1 cellular context compared by ENCODE assay signal in the genomic region with DNA sequence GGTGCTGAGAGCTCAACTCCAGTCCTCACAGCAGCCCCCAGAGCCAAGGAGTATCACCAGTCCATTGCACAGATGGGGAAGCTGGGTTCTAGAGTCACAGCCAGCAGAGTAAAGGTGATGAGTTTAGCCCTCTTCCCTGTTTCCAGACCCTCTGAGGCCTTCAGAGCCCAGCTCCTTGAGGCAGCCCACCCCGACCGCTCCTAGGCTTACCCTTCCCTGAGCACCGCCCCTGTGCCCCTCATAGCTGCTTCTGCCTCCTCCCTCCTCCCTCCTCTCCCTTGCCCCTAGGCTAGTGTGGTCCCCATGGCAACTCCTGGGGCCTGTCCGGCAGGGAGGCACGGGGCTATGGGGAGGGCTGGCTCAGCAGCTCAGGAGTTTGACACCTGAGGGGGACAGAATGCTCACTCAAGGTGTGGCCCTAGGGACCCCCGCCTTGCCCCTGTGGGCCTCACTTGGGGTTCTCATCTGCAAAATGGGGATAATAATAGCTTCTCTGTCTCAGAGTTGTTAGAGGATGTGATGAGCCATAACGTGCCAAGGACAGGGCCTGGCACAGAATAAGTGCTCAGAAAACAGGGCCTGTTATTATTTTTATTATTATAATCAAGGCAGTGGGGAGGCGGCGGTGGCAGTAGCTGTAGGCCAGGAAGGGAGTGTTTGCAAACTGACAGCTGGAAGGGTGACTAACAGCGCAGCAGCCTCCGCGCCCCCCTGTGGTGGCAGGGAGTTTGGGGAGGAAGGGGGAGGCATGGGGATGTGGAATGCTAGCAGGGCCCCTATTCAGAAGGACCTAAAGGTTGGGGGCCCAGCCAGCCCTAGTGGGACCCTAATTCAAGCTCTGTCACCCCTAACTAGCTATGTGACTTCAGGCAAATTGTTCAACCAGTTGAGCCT.
TF ChIP-seq lines count a peak whose summit lies in the region.

No MANE protein-coding gene starts in this region.

TF ChIP-seq in K562, 482 proteins besides CTCF, POLR2A, EP300 and RAD21:
- TF ChIP-seq, protein P1, sequence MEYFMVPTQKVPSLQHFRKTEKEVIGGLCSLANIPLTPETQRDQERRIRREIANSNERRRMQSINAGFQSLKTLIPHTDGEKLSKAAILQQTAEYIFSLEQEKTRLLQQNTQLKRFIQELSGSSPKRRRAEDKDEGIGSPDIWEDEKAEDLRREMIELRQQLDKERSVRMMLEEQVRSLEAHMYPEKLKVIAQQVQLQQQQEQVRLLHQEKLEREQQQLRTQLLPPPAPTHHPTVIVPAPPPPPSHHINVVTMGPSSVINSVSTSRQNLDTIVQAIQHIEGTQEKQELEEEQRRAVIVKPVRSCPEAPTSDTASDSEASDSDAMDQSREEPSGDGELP (CRISPR knock-in tag; IDR thresholded peaks at IDR 0.05; ENCODE audit: borderline replicate concordance) = 0 out of 2 replicates have a peak, but pooled peaks have one; percentile 17
- no peak for TF ChIP-seq HMGN3 (IDR thresholded peaks at IDR 0.05; ENCODE audit: borderline replicate concordance, extremely low read depth, insufficient read length, low read depth, low read length)
- TF ChIP-seq, protein P2, sequence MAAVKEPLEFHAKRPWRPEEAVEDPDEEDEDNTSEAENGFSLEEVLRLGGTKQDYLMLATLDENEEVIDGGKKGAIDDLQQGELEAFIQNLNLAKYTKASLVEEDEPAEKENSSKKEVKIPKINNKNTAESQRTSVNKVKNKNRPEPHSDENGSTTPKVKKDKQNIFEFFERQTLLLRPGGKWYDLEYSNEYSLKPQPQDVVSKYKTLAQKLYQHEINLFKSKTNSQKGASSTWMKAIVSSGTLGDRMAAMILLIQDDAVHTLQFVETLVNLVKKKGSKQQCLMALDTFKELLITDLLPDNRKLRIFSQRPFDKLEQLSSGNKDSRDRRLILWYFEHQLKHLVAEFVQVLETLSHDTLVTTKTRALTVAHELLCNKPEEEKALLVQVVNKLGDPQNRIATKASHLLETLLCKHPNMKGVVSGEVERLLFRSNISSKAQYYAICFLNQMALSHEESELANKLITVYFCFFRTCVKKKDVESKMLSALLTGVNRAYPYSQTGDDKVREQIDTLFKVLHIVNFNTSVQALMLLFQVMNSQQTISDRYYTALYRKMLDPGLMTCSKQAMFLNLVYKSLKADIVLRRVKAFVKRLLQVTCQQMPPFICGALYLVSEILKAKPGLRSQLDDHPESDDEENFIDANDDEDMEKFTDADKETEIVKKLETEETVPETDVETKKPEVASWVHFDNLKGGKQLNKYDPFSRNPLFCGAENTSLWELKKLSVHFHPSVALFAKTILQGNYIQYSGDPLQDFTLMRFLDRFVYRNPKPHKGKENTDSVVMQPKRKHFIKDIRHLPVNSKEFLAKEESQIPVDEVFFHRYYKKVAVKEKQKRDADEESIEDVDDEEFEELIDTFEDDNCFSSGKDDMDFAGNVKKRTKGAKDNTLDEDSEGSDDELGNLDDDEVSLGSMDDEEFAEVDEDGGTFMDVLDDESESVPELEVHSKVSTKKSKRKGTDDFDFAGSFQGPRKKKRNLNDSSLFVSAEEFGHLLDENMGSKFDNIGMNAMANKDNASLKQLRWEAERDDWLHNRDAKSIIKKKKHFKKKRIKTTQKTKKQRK (IDR thresholded peaks at IDR 0.05; ENCODE audit: borderline replicate concordance, low read depth, low read length) = no peak
- TF ChIP-seq SRSF3 (IDR thresholded peaks at IDR 0.05; ENCODE audit: insufficient read depth, low read length) = no peak
- TF ChIP-seq, protein P3, sequence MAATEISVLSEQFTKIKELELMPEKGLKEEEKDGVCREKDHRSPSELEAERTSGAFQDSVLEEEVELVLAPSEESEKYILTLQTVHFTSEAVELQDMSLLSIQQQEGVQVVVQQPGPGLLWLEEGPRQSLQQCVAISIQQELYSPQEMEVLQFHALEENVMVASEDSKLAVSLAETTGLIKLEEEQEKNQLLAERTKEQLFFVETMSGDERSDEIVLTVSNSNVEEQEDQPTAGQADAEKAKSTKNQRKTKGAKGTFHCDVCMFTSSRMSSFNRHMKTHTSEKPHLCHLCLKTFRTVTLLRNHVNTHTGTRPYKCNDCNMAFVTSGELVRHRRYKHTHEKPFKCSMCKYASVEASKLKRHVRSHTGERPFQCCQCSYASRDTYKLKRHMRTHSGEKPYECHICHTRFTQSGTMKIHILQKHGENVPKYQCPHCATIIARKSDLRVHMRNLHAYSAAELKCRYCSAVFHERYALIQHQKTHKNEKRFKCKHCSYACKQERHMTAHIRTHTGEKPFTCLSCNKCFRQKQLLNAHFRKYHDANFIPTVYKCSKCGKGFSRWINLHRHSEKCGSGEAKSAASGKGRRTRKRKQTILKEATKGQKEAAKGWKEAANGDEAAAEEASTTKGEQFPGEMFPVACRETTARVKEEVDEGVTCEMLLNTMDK (IDR thresholded peaks at IDR 0.05; ENCODE audit: borderline replicate concordance, insufficient read depth, low read depth, low read length, poor library complexity, severe bottlenecking) = peak; percentile 18
- TF ChIP-seq ZNF76 (CRISPR knock-in tag; IDR thresholded peaks at IDR 0.05; ENCODE audit: borderline replicate concordance) = no peak
- no peak for TF ChIP-seq ZNF561 (CRISPR knock-in tag; conservative IDR thresholded peaks at IDR 0.05)
- TF ChIP-seq ESRRB (CRISPR knock-in tag; IDR thresholded peaks at IDR 0.05; ENCODE audit: borderline replicate concordance) = no peak
- no peak for TF ChIP-seq ZNF239 (CRISPR knock-in tag; IDR thresholded peaks at IDR 0.05)
- no peak for TF ChIP-seq JUND (IDR thresholded peaks at IDR 0.05; ENCODE audit: borderline replicate concordance, low read depth, low read length)
- TF ChIP-seq JUND (tag; IDR thresholded peaks at IDR 0.05; ENCODE audit: borderline replicate concordance, low read depth, low read length) = no peak
- TF ChIP-seq, protein P4, sequence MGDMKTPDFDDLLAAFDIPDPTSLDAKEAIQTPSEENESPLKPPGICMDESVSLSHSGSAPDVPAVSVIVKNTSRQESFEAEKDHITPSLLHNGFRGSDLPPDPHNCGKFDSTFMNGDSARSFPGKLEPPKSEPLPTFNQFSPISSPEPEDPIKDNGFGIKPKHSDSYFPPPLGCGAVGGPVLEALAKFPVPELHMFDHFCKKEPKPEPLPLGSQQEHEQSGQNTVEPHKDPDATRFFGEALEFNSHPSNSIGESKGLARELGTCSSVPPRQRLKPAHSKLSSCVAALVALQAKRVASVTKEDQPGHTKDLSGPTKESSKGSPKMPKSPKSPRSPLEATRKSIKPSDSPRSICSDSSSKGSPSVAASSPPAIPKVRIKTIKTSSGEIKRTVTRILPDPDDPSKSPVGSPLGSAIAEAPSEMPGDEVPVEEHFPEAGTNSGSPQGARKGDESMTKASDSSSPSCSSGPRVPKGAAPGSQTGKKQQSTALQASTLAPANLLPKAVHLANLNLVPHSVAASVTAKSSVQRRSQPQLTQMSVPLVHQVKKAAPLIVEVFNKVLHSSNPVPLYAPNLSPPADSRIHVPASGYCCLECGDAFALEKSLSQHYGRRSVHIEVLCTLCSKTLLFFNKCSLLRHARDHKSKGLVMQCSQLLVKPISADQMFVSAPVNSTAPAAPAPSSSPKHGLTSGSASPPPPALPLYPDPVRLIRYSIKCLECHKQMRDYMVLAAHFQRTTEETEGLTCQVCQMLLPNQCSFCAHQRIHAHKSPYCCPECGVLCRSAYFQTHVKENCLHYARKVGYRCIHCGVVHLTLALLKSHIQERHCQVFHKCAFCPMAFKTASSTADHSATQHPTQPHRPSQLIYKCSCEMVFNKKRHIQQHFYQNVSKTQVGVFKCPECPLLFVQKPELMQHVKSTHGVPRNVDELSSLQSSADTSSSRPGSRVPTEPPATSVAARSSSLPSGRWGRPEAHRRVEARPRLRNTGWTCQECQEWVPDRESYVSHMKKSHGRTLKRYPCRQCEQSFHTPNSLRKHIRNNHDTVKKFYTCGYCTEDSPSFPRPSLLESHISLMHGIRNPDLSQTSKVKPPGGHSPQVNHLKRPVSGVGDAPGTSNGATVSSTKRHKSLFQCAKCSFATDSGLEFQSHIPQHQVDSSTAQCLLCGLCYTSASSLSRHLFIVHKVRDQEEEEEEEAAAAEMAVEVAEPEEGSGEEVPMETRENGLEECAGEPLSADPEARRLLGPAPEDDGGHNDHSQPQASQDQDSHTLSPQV (IDR thresholded peaks at IDR 0.05) = no peak
- TF ChIP-seq POU5F1 (IDR thresholded peaks at IDR 0.05; ENCODE audit: borderline replicate concordance, low read depth, low read length, partially characterized antibody) = no peak
- no peak for TF ChIP-seq PHB (CRISPR knock-in tag; IDR thresholded peaks at IDR 0.05)
- TF ChIP-seq RFX1 (IDR thresholded peaks at IDR 0.05) = peak; percentile 32; the same call in 1 of the 2 replicates
- no peak for TF ChIP-seq MTF1 (CRISPR knock-in tag; IDR thresholded peaks at IDR 0.05; ENCODE audit: borderline replicate concordance)
- TF ChIP-seq NUFIP1 (IDR thresholded peaks at IDR 0.05; ENCODE audit: partially characterized antibody) = no peak
- TF ChIP-seq, protein P5, sequence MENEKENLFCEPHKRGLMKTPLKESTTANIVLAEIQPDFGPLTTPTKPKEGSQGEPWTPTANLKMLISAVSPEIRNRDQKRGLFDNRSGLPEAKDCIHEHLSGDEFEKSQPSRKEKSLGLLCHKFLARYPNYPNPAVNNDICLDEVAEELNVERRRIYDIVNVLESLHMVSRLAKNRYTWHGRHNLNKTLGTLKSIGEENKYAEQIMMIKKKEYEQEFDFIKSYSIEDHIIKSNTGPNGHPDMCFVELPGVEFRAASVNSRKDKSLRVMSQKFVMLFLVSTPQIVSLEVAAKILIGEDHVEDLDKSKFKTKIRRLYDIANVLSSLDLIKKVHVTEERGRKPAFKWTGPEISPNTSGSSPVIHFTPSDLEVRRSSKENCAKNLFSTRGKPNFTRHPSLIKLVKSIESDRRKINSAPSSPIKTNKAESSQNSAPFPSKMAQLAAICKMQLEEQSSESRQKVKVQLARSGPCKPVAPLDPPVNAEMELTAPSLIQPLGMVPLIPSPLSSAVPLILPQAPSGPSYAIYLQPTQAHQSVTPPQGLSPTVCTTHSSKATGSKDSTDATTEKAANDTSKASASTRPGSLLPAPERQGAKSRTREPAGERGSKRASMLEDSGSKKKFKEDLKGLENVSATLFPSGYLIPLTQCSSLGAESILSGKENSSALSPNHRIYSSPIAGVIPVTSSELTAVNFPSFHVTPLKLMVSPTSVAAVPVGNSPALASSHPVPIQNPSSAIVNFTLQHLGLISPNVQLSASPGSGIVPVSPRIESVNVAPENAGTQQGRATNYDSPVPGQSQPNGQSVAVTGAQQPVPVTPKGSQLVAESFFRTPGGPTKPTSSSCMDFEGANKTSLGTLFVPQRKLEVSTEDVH (IDR thresholded peaks at IDR 0.05; ENCODE audit: low read depth, partially characterized antibody) = no peak
- TF ChIP-seq, protein P6, sequence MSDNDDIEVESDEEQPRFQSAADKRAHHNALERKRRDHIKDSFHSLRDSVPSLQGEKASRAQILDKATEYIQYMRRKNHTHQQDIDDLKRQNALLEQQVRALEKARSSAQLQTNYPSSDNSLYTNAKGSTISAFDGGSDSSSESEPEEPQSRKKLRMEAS (CRISPR knock-in tag; IDR thresholded peaks at IDR 0.05) = no peak
- TF ChIP-seq SOX6 (IDR thresholded peaks at IDR 0.05) = no peak
